Comparison of ENCODE assay signal across 1 cellular context in the genomic region with DNA sequence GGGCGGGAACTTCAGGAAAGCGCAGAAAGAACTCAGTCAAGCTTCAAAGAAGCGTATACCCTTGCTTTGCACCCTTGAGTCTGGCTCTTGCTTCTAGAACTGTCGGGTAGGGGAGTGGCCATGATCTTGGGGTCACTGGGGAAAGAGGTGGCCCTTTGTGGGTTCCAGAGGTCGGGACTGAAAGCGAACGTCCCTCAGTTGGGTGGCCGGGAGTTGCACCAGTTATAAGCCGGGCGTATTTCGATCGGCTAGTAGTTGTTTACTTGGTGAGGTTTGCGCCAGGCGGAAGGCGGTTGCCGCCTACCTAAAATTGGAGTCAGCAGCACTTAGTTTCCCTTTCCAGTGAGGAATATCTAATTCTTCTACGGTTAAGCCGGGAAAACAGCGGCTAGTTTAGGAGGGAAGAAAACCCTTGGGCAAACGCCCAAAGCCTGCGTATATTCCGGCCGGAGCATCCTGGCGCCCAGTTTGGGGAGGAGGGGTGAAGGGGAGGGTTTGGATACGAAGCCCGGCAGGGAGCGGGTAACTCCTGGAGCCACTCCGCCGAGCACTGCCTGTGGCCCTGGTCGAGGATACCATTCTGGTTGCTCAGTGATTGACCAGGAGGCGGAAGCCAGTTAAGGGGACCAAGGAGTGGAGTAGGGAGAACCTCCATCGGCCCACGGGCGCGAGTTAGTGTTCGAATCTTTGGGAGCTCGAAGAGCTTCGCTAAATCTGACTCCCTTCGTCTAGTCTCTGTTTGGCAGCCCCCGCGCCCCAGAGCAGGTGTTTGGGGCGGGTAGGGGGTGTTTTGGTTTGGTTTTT.
TF ChIP-seq lines count a peak whose summit lies in the region.

No MANE protein-coding gene starts in this region.

TF ChIP-seq in SK-N-SH treated with all-trans-retinoic acid at 6 μM for 48 hours, 23 proteins besides CTCF, POLR2A, EP300 and RAD21:
- no peak for TF ChIP-seq POU6F1 (CRISPR knock-in tag; IDR thresholded peaks at IDR 0.05; ENCODE audit: borderline replicate concordance, low read depth)
- no peak for TF ChIP-seq ZNF565 (CRISPR knock-in tag; conservative IDR thresholded peaks at IDR 0.05; ENCODE audit: low read depth)
- TF ChIP-seq RARB (CRISPR knock-in tag; IDR thresholded peaks at IDR 0.05) = no peak
- TF ChIP-seq ZNF8 (CRISPR knock-in tag; IDR thresholded peaks at IDR 0.05) = no peak
- TF ChIP-seq ZC3H10 (CRISPR knock-in tag; IDR thresholded peaks at IDR 0.05) = no peak
- no peak for TF ChIP-seq ISL1 (CRISPR knock-in tag; IDR thresholded peaks at IDR 0.05)
- no peak for TF ChIP-seq PPARA (CRISPR knock-in tag; IDR thresholded peaks at IDR 0.05; ENCODE audit: borderline replicate concordance)
- TF ChIP-seq CSDC2 (CRISPR knock-in tag; IDR thresholded peaks at IDR 0.05) = no peak
- no peak for TF ChIP-seq SNAI2 (CRISPR knock-in tag; IDR thresholded peaks at IDR 0.05)
- no peak for TF ChIP-seq GLIS3 (CRISPR knock-in tag; IDR thresholded peaks at IDR 0.05)
- no peak for TF ChIP-seq ZFP3 (CRISPR knock-in tag; IDR thresholded peaks at IDR 0.05)
